In genomic region chr1:1602941-1603506, GRCh38 we compare ENCODE assay signal across 14 cellular contexts.
DNase-seq lines count a peak whose midpoint lies in the region; TF ChIP-seq lines count a peak whose summit lies in the region.
"Had no signal": no experiment of that assay in that cellular context is flagged by ENCODE, and none has a peak within 500 bp of the region (broad histone marks: within the 10 kb centered on the region; RNA-seq: fewer than 3 reads in every experiment).

No MANE protein-coding gene starts in this region.

- DNase-seq in NCI-H2171 (lab: John Stamatoyannopoulos, UW), result peak; percentile 16
- DNase-seq in NCI-H2171 treated with DMSO at 0.1 percent for 48 hours (lab: John Stamatoyannopoulos, UW), result no peak
- peak; percentile 42 for DNase-seq in ecto neural progenitor cell (ENCODE audit: low spot score)
- DNase-seq in HUDEP-2 (lab: John Stamatoyannopoulos, UW; ENCODE audit: unreplicated experiment in 76 of 76), result no peak
- DNase-seq in NCI-H1417 (lab: John Stamatoyannopoulos, UW), result no peak
- DNase-seq: activated CD8-positive, alpha-beta T cell treated with anti-CD3 and anti-CD28 coated beads, Interleukin-2, amount 10 ng/mL, durations not matched to agents 7 days and 5 days; activated T-cell treated with anti-CD3 and anti-CD28 coated beads, Interleukin-2, amount 50 U/mL, for 48 hours; NCI-H1048; NCI-H774; nucleus accumbens had no signal

- H3K9me3 ChIP-seq in HEK293 (ENCODE audit: control insufficient read depth, insufficient read depth, low read depth, low read length), result no peaks in the 10 kb centered on the region
- H3K9me3 ChIP-seq: breast epithelium, right atrium auricular region had no signal

- POLR2A ChIA-PET in HEK293 (lab: Yijun Ruan, JAX), result interaction anchor here (1.5 to 2.6 kb wide), 2 partner anchors 11 to 25 kb away, joined by 3 to 17 read pairs; partner anchors contain the start of gene MIB2

- no peak overlapping the region for H3K4me3 ChIP-seq in HEK293 (ENCODE audit: low read depth, low read length)
- H3K4me3 ChIP-seq: breast epithelium, right atrium auricular region had no signal

- CTCF ChIA-PET in HEK293 (lab: Yijun Ruan, JAX), result no interaction called here

- no peak for TF ChIP-seq CTCF in HEK293 (tag by site-specific recombination; IDR thresholded peaks at IDR 0.05)

- H3K27ac ChIP-seq in HEK293 (ENCODE audit: extremely low read depth, low read depth, low read length), result no peak overlapping the region
- H3K27ac ChIP-seq: breast epithelium, HL-60, right atrium auricular region had no signal

- no peaks in the 10 kb centered on the region for H3K36me3 ChIP-seq in HEK293 (ENCODE audit: control insufficient read depth in 2 of 2, insufficient read depth in 1 of 2, low read length in 2 of 2)
- H3K36me3 ChIP-seq: breast epithelium, right atrium auricular region had no signal

- peaks cover under 1% of the 10 kb centered on the region; the same call in 1 of the 2 replicates for H3K4me1 ChIP-seq in HEK293 (ENCODE audit: control insufficient read depth, insufficient read depth, low read length)

TF ChIP-seq in HEK293, 187 proteins besides CTCF, POLR2A, EP300 and RAD21:
- peak; percentile 28; the same call in 1 of the 2 replicates for TF ChIP-seq ZFHX2 (tag by site-specific recombination; conservative IDR thresholded peaks at IDR 0.05)
- TF ChIP-seq ZNF302 (tag by site-specific recombination; IDR thresholded peaks at IDR 0.05; ENCODE audit: low read depth), result no peak
- TF ChIP-seq GLIS1 (tag by site-specific recombination; IDR thresholded peaks at IDR 0.05), result no peak
- TF ChIP-seq ZNF350 (tag by site-specific recombination; IDR thresholded peaks at IDR 0.05), result no peak
- no peak for TF ChIP-seq ZNF26 (tag by site-specific recombination; IDR thresholded peaks at IDR 0.05)
- no peak for TF ChIP-seq MEIS1 (CRISPR knock-in tag; IDR thresholded peaks at IDR 0.05; ENCODE audit: borderline replicate concordance)
- no peak for TF ChIP-seq ZSCAN18 (tag by site-specific recombination; IDR thresholded peaks at IDR 0.05)
- TF ChIP-seq ELK4 (IDR thresholded peaks at IDR 0.05; ENCODE audit: borderline replicate concordance, low read depth, low read length), result no peak
- no peak for TF ChIP-seq ZNF140 (tag by site-specific recombination; IDR thresholded peaks at IDR 0.05)
- TF ChIP-seq ZNF843 (tag by site-specific recombination; IDR thresholded peaks at IDR 0.05), result no peak
- 0 out of 2 replicates have a peak, but pooled peaks have one; percentile 21 for TF ChIP-seq HIC1 (tag by site-specific recombination; IDR thresholded peaks at IDR 0.05)
- TF ChIP-seq ZNF416 (tag by site-specific recombination; IDR thresholded peaks at IDR 0.05), result no peak
TF ChIP-seq in HEK293: peak in this region for 2.

Comparison
In these comparisons a context has a peak if more than half of its experiments do, and no peak if none do; other contexts are left out.
1. DNase-seq: peak in NCI-H2171 (single experiment) and ecto neural progenitor cell (single experiment); none in NCI-H2171 treated with DMSO at 0.1 percent for 48 hours (single experiment), HUDEP-2 (0 of 76) and NCI-H1417 (0 of 3).